Comparison of ENCODE assay signal across 1 cellular context in the genomic region with DNA sequence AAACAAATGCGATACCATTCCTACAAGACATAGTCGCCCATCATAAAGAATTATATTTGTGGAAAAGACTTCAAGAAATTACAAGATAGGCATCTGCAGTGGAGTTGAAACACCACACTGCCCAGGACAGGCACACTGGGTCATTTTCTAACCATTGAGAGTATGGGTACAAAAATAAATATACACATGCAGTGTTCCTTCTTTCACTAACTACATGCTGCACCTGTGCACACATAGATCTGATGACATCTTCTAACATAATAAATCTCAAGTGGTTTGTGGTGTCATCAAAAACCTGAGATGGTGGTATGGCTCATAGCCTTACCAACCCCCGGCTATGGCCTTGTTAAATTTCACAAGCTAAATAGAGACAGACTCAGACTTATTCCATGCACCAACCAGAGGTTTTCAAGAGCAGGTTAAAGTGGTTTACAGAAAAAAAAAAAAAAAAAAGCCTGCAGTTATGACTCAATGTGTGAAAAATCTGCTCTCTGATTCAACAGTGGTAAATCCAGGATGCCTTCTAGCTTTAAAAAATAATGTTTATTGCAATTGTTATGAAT.
TF ChIP-seq lines count a peak whose summit lies in the region.

No MANE protein-coding gene starts in this region.

TF ChIP-seq in GM12878, 131 proteins besides CTCF, POLR2A, EP300 and RAD21:
- TF ChIP-seq ZNF384 (IDR thresholded peaks at IDR 0.05; ENCODE audit: borderline replicate concordance, low read depth, low read length) (peak; percentile 36; the same call in 1 of the 2 replicates), CREB1 (IDR thresholded peaks at IDR 0.05; ENCODE audit: low read depth) (no peak)
TF ChIP-seq in GM12878: peak in this region for 1.
